Comparison of ENCODE assay signal across 21 cellular contexts in the genomic region with DNA sequence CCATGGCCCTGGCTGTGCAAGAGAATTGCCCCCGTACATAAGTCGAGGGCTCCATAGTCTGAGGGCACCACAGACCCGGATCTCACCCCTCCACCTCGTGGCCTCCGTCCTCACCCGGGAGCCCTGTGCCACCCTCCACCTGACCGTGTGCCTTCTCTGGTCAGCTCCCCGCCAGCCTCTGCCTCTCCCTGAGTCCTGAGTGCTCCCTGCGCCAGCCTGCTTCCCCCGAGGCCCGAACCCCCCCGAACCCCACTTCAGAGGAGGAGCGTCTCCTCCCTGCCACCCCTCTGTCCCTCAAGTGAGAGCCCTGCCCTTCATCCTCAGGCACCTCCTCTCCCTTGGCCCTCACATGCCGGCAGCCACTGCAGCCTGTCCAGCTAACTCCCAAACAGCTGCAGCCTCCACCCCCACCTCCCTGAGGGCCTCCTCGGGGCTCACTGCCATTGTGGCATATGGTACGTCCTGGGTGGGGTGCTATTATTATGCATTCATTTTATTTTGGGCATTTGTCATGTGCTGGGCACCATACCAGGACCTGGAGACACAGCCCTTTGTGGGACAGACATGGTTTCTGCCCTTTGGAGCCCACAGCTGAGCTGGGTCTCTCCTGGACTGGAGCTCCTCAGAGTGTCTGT.
DNase-seq lines count a peak whose midpoint lies in the region; ATAC-seq and TF ChIP-seq lines count a peak whose summit lies in the region.
"Had no signal": no experiment of that assay in that cellular context is flagged by ENCODE, and none has a peak within 500 bp of the region (broad histone marks: within the 10 kb centered on the region; RNA-seq: fewer than 3 reads in every experiment).

No MANE protein-coding gene starts in this region.

- TF ChIP-seq CTCF in heart right ventricle (IDR thresholded peaks at IDR 0.05) (no peak), endodermal cell (conservative IDR thresholded peaks at IDR 0.05) (no peak)

- peaks cover 1% of the 10 kb centered on the region for H3K4me1 Mint-ChIP-seq in endodermal cell
- H3K4me1 Mint-ChIP-seq: activated CD4-positive, alpha-beta T cell treated with anti-CD3 and anti-CD28 coated beads, Interleukin-2, amount 10 ng/mL, durations not matched to agents 24 days and 14 days; activated CD8-positive, alpha-beta memory T cell treated with anti-CD3 and anti-CD28 coated beads, Interleukin-2, amount 10 ng/mL, durations not matched to agents 7 days and 5 days; CD4-positive, alpha-beta memory T cell; naive thymus-derived CD4-positive, alpha-beta T cell had no signal

- no peak overlapping the region for H3K27ac ChIP-seq in heart right ventricle
- H3K27ac ChIP-seq in endodermal cell (ENCODE audit: low read depth, low read length): no peak overlapping the region
- H3K27ac ChIP-seq: coronary artery, tibial nerve had no signal

- peak in 6 of 8 donors; percentile 20 to 54 (median 32) for ATAC-seq in heart right ventricle
- no peak for ATAC-seq in HG02884 (IDR thresholded peaks at IDR 0.05; ENCODE audit: unreplicated experiment)
- ATAC-seq: activated CD8-positive, alpha-beta memory T cell treated with anti-CD3 and anti-CD28 coated beads, Interleukin-2, amount 10 ng/mL, durations not matched to agents 7 days and 5 days; naive thymus-derived CD4-positive, alpha-beta T cell; stimulated activated naive CD8-positive, alpha-beta T cell treated with anti-CD3 and anti-CD28 coated beads, Interleukin-15, amount 100 ng/mL, for 72 hours had no signal

- H3K9me3 Mint-ChIP-seq in endodermal cell: no peaks in the 10 kb centered on the region
- H3K9me3 Mint-ChIP-seq: activated CD4-positive, alpha-beta T cell treated with anti-CD3 and anti-CD28 coated beads, Interleukin-2, amount 10 ng/mL, durations not matched to agents 24 days and 14 days; activated naive CD8-positive, alpha-beta T cell treated with anti-CD3 and anti-CD28 coated beads, Interleukin-2, amount 10 ng/mL, durations not matched to agents 7 days and 5 days; activated T-helper 1 cell treated with anti-CD3 and anti-CD28 coated beads, Interleukin-12 subunit alpha, Interleukin-12 subunit beta, Interleukin-2, Interleukin-4 antibody, amounts not matched to agents 30 ng/mL and 10 ng/mL and 1 ng/mL, durations not matched to agents 14 hours and 24 hours and 36 hours; CD4-positive, alpha-beta memory T cell; naive thymus-derived CD4-positive, alpha-beta T cell; stimulated activated naive CD8-positive, alpha-beta T cell treated with anti-CD3 and anti-CD28 coated beads, Interleukin-15, amount 100 ng/mL, for 72 hours had no signal

- H3K36me3 ChIP-seq in heart right ventricle (peaks cover 0 to 14% (median 0%) of the 10 kb centered on the region in 9 donors), endodermal cell (ENCODE audit: control insufficient read depth, insufficient read depth, low read length) (no peaks in the 10 kb centered on the region)

- peaks cover 0 to 11% (median 4%) of the 10 kb centered on the region in 9 donors for H3K4me1 ChIP-seq in heart right ventricle
- H3K4me1 ChIP-seq in endodermal cell (ENCODE audit: control insufficient read depth, insufficient read depth, low read length): no peaks in the 10 kb centered on the region
- H3K4me1 ChIP-seq: tibial nerve had no signal

- no peaks in the 10 kb centered on the region for H3K9me3 ChIP-seq in heart right ventricle
- no peaks in the 10 kb centered on the region for H3K9me3 ChIP-seq in endodermal cell (ENCODE audit: control insufficient read depth, low read length)
- H3K9me3 ChIP-seq: tibial nerve had no signal

- intact Hi-C loops in heart right ventricle (cut with DNase I): loop anchor here in 9 of 10 donors (2.0 to 5.0 kb wide), 3 partner anchors 352 to 354 kb away; no protein-coding TSS in a partner anchor
- intact Hi-C loops in posterior vena cava (cut with DNase I): loop anchor here (10.0 kb wide), 2 partner anchors 350 to 470 kb away; no protein-coding TSS in a partner anchor

- no peaks in the 10 kb centered on the region for H3K36me3 Mint-ChIP-seq in endodermal cell (ENCODE audit: low read depth)
- H3K36me3 Mint-ChIP-seq: activated CD8-positive, alpha-beta memory T cell treated with anti-CD3 and anti-CD28 coated beads, Interleukin-2, amount 10 ng/mL, durations not matched to agents 7 days and 5 days; activated naive CD8-positive, alpha-beta T cell treated with anti-CD3 and anti-CD28 coated beads, Interleukin-2, amount 10 ng/mL, durations not matched to agents 7 days and 5 days; CD4-positive, alpha-beta memory T cell; naive thymus-derived CD4-positive, alpha-beta T cell had no signal

- H3K4me3 ChIP-seq in heart right ventricle (no peak overlapping the region), endodermal cell (ENCODE audit: low read length) (no peak overlapping the region)
- H3K4me3 ChIP-seq: coronary artery, GM12878, K562, tibial nerve had no signal

- in situ Hi-C loops in G401 (cut with HindIII; ENCODE audit: low sequenced_read_pairs): no loop called here

- peak; percentile 50 for DNase-seq in G401 (ENCODE audit: low spot score)
- DNase-seq in NCI-H446 treated with DMSO at 0.1 percent for 48 hours (lab: John Stamatoyannopoulos, UW): peak; percentile 82
- no peak for DNase-seq in heart right ventricle
- peak; percentile 50 for DNase-seq in posterior vena cava (ENCODE audit: low spot score)
- no peak for DNase-seq in endodermal cell
- no peak for DNase-seq in activated effector memory CD4-positive, alpha-beta T cell treated with Interleukin-2 at 50 U/mL for 16 hours
- DNase-seq: activated CD4-positive, alpha-beta T cell treated with anti-CD3 and anti-CD28 coated beads, Interleukin-2, amount 10 ng/mL, durations not matched to agents 24 days and 14 days; activated CD8-positive, alpha-beta memory T cell treated with anti-CD3 and anti-CD28 coated beads, Interleukin-2, amount 10 ng/mL, durations not matched to agents 7 days and 5 days; activated naive CD8-positive, alpha-beta T cell treated with anti-CD3 and anti-CD28 coated beads, Interleukin-2, amount 10 ng/mL, durations not matched to agents 7 days and 5 days; CD4-positive, alpha-beta memory T cell; NCI-H2029; stimulated activated CD4-positive, alpha-beta T cell treated with anti-CD3 and anti-CD28 coated beads, Interleukin-4, amount 100 ng/mL, for 24 hours; stimulated activated naive CD8-positive, alpha-beta T cell treated with anti-CD3 and anti-CD28 coated beads, Interleukin-15, amount 100 ng/mL, for 72 hours; T-helper 1 cell had no signal

- WGBS in heart right ventricle, 2 donors: 77 to 84% methylated on average over 15 to 16 of the region's 16 CpGs
- 91 to 93% methylated on average over 7 to 16 of the region's 16 CpGs for WGBS in endodermal cell (ENCODE audit: insufficient coverage in 1 of 2, insufficient read length in 1 of 2), 2 experiments

- no peaks in the 10 kb centered on the region for H3K27me3 Mint-ChIP-seq in endodermal cell (ENCODE audit: insufficient read depth)
- H3K27me3 Mint-ChIP-seq: activated CD4-positive, alpha-beta T cell treated with anti-CD3 and anti-CD28 coated beads, Interleukin-2, amount 10 ng/mL, durations not matched to agents 24 days and 14 days; activated CD8-positive, alpha-beta memory T cell treated with anti-CD3 and anti-CD28 coated beads, Interleukin-2, amount 10 ng/mL, durations not matched to agents 7 days and 5 days; activated naive CD8-positive, alpha-beta T cell treated with anti-CD3 and anti-CD28 coated beads, Interleukin-2, amount 10 ng/mL, durations not matched to agents 7 days and 5 days; naive thymus-derived CD4-positive, alpha-beta T cell; stimulated activated naive CD8-positive, alpha-beta T cell treated with anti-CD3 and anti-CD28 coated beads, Interleukin-15, amount 100 ng/mL, for 72 hours had no signal

- H3K27me3 ChIP-seq in heart right ventricle: no peaks in the 10 kb centered on the region
- no peaks in the 10 kb centered on the region for H3K27me3 ChIP-seq in endodermal cell (ENCODE audit: control insufficient read depth, insufficient read depth, low read length, poor library complexity, severe bottlenecking)
- H3K27me3 ChIP-seq: tibial nerve had no signal

- H3K27ac Mint-ChIP-seq in endodermal cell: no peak overlapping the region
- H3K27ac Mint-ChIP-seq: activated CD4-positive, alpha-beta T cell treated with anti-CD3 and anti-CD28 coated beads, Interleukin-2, amount 10 ng/mL, durations not matched to agents 24 days and 14 days; activated CD8-positive, alpha-beta memory T cell treated with anti-CD3 and anti-CD28 coated beads, Interleukin-2, amount 10 ng/mL, durations not matched to agents 7 days and 5 days; activated naive CD8-positive, alpha-beta T cell treated with anti-CD3 and anti-CD28 coated beads, Interleukin-2, amount 10 ng/mL, durations not matched to agents 7 days and 5 days; activated T-helper 1 cell treated with anti-CD3 and anti-CD28 coated beads, Interleukin-12 subunit alpha, Interleukin-12 subunit beta, Interleukin-2, Interleukin-4 antibody, amounts not matched to agents 30 ng/mL and 10 ng/mL and 1 ng/mL, durations not matched to agents 14 hours and 24 hours and 36 hours; CD4-positive, alpha-beta memory T cell; naive thymus-derived CD4-positive, alpha-beta T cell; stimulated activated naive CD8-positive, alpha-beta T cell treated with anti-CD3 and anti-CD28 coated beads, Interleukin-15, amount 100 ng/mL, for 72 hours had no signal

- no peak overlapping the region for H3K4me3 Mint-ChIP-seq in endodermal cell
- H3K4me3 Mint-ChIP-seq: activated CD4-positive, alpha-beta T cell treated with anti-CD3 and anti-CD28 coated beads, Interleukin-2, amount 10 ng/mL, durations not matched to agents 24 days and 14 days; activated CD8-positive, alpha-beta memory T cell treated with anti-CD3 and anti-CD28 coated beads, Interleukin-2, amount 10 ng/mL, durations not matched to agents 7 days and 5 days; activated naive CD8-positive, alpha-beta T cell treated with anti-CD3 and anti-CD28 coated beads, Interleukin-2, amount 10 ng/mL, durations not matched to agents 7 days and 5 days; activated T-helper 1 cell treated with anti-CD3 and anti-CD28 coated beads, Interleukin-12 subunit alpha, Interleukin-12 subunit beta, Interleukin-2, Interleukin-4 antibody, amounts not matched to agents 30 ng/mL and 10 ng/mL and 1 ng/mL, durations not matched to agents 14 hours and 24 hours and 36 hours; CD4-positive, alpha-beta memory T cell; naive thymus-derived CD4-positive, alpha-beta T cell; stimulated activated naive CD8-positive, alpha-beta T cell treated with anti-CD3 and anti-CD28 coated beads, Interleukin-15, amount 100 ng/mL, for 72 hours had no signal

- H3K9ac ChIP-seq in endodermal cell (ENCODE audit: extremely low read depth, low read length, poor library complexity, severe bottlenecking): no peak overlapping the region

Comparison
In these comparisons a context has a peak if more than half of its experiments do, and no peak if none do; other contexts are left out.
1. DNase-seq: peak in G401 (single experiment), NCI-H446 treated with DMSO at 0.1 percent for 48 hours (single experiment) and posterior vena cava (single experiment); none in heart right ventricle (0 of 2), endodermal cell (single experiment) and activated effector memory CD4-positive, alpha-beta T cell treated with Interleukin-2 at 50 U/mL for 16 hours (single experiment).